Comparison of ENCODE assay signal across 10 cellular contexts in the genomic region with DNA sequence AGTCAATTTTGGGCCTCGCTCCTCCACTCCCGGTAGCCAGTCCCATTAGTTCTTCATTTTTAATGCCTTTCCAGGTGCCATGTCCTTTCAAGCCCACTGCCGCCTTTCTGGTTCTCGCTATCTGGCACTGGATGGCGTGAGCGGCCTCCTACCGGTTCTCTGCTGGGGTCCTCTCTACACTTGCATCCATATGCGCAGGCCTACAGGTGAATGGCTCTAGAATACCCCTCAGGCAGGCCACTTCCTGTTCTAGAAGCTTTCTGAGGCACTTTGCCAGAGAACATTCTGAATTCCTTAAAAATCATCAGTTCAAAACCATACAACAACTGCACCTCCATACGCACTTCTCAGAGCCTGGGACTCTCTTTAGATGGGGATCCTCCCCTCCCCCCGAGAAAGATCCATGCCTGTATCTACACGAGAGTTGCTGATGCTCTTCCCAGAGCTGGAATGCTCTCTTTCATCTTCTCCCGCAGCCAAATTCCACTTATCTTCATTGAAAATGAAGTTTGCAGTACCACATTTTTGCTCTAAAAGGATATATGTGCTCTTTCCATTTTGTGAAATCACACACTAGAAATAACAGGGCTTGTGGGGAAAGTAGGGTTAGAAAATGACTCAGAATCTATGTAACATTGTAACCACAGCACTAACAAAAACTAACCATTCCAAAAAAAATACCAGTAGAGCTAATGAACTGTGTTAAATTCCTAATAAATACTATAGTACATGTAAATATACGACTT. TPM values are rescaled to one million over a fixed set of nuclear protein-coding genes. Genes with fewer than 3 reads are reported as not detected.
DNase-seq lines count a peak whose midpoint lies in the region; ATAC-seq and TF ChIP-seq lines count a peak whose summit lies in the region.
"Had no signal": no experiment of that assay in that cellular context is flagged by ENCODE, and none has a peak within 500 bp of the region (broad histone marks: within the 10 kb centered on the region; RNA-seq: fewer than 3 reads in every experiment).

No MANE protein-coding gene starts in this region.

- TF ChIP-seq CTCF in glutamatergic neuron (IDR thresholded peaks at IDR 0.05; ENCODE audit: partially characterized antibody, unreplicated experiment), result no peak

- ATAC-seq in GM21447 (IDR thresholded peaks at IDR 0.05; ENCODE audit: unreplicated experiment), result no peak

- no peak for DNase-seq in activated CD4-positive, alpha-beta T cell treated with anti-CD3 and anti-CD28 coated beads, Interleukin-2, amount 10 ng/mL, durations not matched to agents 7 days and 5 days
- DNase-seq in activated CD4-positive, alpha-beta T cell treated with anti-CD3 and anti-CD28 coated beads for 48 hours, result no peak
- no peak for DNase-seq in activated CD4-positive, alpha-beta memory T cell treated with anti-CD3 and anti-CD28 coated beads for 36 hours
- DNase-seq in glutamatergic neuron (no peak), substantia nigra (lab: John Stamatoyannopoulos, UW) (no peak), T-helper 9 cell (no peak), NCI-H446 (lab: John Stamatoyannopoulos, UW) (no peak)
- DNase-seq: activated CD4-positive, CD25-positive, alpha-beta regulatory T cell treated with anti-CD3 and anti-CD28 coated beads, Interleukin-2, amount 50 U/mL, for 72 hours; NCI-H2171 had no signal

- CTCF ChIA-PET in activated CD4-positive, alpha-beta T cell treated with anti-CD3 and anti-CD28 coated beads, Interleukin-2, amount 10 ng/mL, durations not matched to agents 7 days and 5 days (lab: Charles Lee), result no interaction called here
- CTCF ChIA-PET in activated CD4-positive, alpha-beta memory T cell treated with anti-CD3 and anti-CD28 coated beads for 36 hours (lab: Charles Lee), result interaction anchor here (0.6 kb wide), 1 partner anchor 370 kb away, joined by 5 read pairs; no protein-coding TSS in a partner anchor

- peaks cover 11% of the 10 kb centered on the region for H3K4me1 Mint-ChIP-seq in activated CD4-positive, alpha-beta T cell treated with anti-CD3 and anti-CD28 coated beads, Interleukin-2, amount 10 ng/mL, durations not matched to agents 7 days and 5 days
- H3K4me1 Mint-ChIP-seq in activated CD4-positive, alpha-beta memory T cell treated with anti-CD3 and anti-CD28 coated beads for 36 hours (ENCODE audit: low read depth), result peaks cover 8% of the 10 kb centered on the region
- peaks cover 4% of the 10 kb centered on the region for H3K4me1 Mint-ChIP-seq in glutamatergic neuron (ENCODE audit: low read depth, unreplicated experiment)

- peak overlapping the region; percentile 63 for H3K4me3 Mint-ChIP-seq in activated CD4-positive, alpha-beta T cell treated with anti-CD3 and anti-CD28 coated beads, Interleukin-2, amount 10 ng/mL, durations not matched to agents 7 days and 5 days
- peak overlapping the region; percentile 42 for H3K4me3 Mint-ChIP-seq in activated CD4-positive, alpha-beta memory T cell treated with anti-CD3 and anti-CD28 coated beads for 36 hours
- H3K4me3 Mint-ChIP-seq in glutamatergic neuron (ENCODE audit: unreplicated experiment), result peak overlapping the region; percentile 60

- H3K27ac Mint-ChIP-seq in activated CD4-positive, alpha-beta T cell treated with anti-CD3 and anti-CD28 coated beads, Interleukin-2, amount 10 ng/mL, durations not matched to agents 7 days and 5 days, result no peak overlapping the region
- H3K27ac Mint-ChIP-seq in activated CD4-positive, alpha-beta memory T cell treated with anti-CD3 and anti-CD28 coated beads for 36 hours, result no peak overlapping the region
- H3K27ac Mint-ChIP-seq in glutamatergic neuron (ENCODE audit: unreplicated experiment), result no peak overlapping the region

- H3K36me3 Mint-ChIP-seq in activated CD4-positive, alpha-beta T cell treated with anti-CD3 and anti-CD28 coated beads, Interleukin-2, amount 10 ng/mL, durations not matched to agents 7 days and 5 days (ENCODE audit: low read depth), result no peaks in the 10 kb centered on the region
- no peaks in the 10 kb centered on the region for H3K36me3 Mint-ChIP-seq in activated CD4-positive, alpha-beta memory T cell treated with anti-CD3 and anti-CD28 coated beads for 36 hours
- no peaks in the 10 kb centered on the region for H3K36me3 Mint-ChIP-seq in glutamatergic neuron (ENCODE audit: unreplicated experiment)

- H3K27me3 Mint-ChIP-seq in activated CD4-positive, alpha-beta T cell treated with anti-CD3 and anti-CD28 coated beads, Interleukin-2, amount 10 ng/mL, durations not matched to agents 7 days and 5 days, result peaks cover 55% of the 10 kb centered on the region
- H3K27me3 Mint-ChIP-seq in activated CD4-positive, alpha-beta memory T cell treated with anti-CD3 and anti-CD28 coated beads for 36 hours, result peaks cover 42% of the 10 kb centered on the region
- H3K27me3 Mint-ChIP-seq in glutamatergic neuron (ENCODE audit: unreplicated experiment), result peaks cover 6% of the 10 kb centered on the region

- intact Hi-C loops in activated CD4-positive, alpha-beta memory T cell treated with anti-CD3 and anti-CD28 coated beads for 36 hours (cut with micrococcal nuclease), result no loop called here

- peak overlapping the region; percentile 67 for H3K27ac ChIP-seq in substantia nigra (ENCODE audit: low read depth, low read length, poor library complexity, severe bottlenecking)

- POLR2A ChIA-PET in activated CD4-positive, alpha-beta T cell treated with anti-CD3 and anti-CD28 coated beads, Interleukin-2, amount 10 ng/mL, durations not matched to agents 7 days and 5 days (lab: Charles Lee), result no interaction called here
- POLR2A ChIA-PET in activated CD4-positive, alpha-beta memory T cell treated with anti-CD3 and anti-CD28 coated beads for 36 hours (lab: Charles Lee), result no interaction called here

- H3K9me3 Mint-ChIP-seq in activated CD4-positive, alpha-beta T cell treated with anti-CD3 and anti-CD28 coated beads, Interleukin-2, amount 10 ng/mL, durations not matched to agents 7 days and 5 days, result no peaks in the 10 kb centered on the region
- no peaks in the 10 kb centered on the region for H3K9me3 Mint-ChIP-seq in activated CD4-positive, alpha-beta memory T cell treated with anti-CD3 and anti-CD28 coated beads for 36 hours
- H3K9me3 Mint-ChIP-seq in glutamatergic neuron (ENCODE audit: unreplicated experiment), result peaks cover 3% of the 10 kb centered on the region

RNA-seq across cellular contexts. Expression of a gene that starts 1.4 kb away (rescaled TPM):
- total RNA-seq in activated CD4-positive, alpha-beta T cell treated with anti-CD3 and anti-CD28 coated beads, Interleukin-2, amount 10 ng/mL, durations not matched to agents 7 days and 5 days, result under 1 TPM; 0.15 to 0.37 TPM
- under 1 TPM; 0.05 to 0.19 TPM for total RNA-seq in activated CD4-positive, alpha-beta memory T cell treated with anti-CD3 and anti-CD28 coated beads for 36 hours
- 2.5 TPM for total RNA-seq in glutamatergic neuron (ENCODE audit: unreplicated experiment)
